12 cellular contexts compared by ENCODE assay signal in genomic region chr2:20634430-20635095, GRCh38. TPM values are rescaled to one million over a fixed set of nuclear protein-coding genes. Genes with fewer than 3 reads are reported as not detected.
DNase-seq lines count a peak whose midpoint lies in the region; ATAC-seq and TF ChIP-seq lines count a peak whose summit lies in the region.
"Had no signal": no experiment of that assay in that cellular context is flagged by ENCODE, and none has a peak within 500 bp of the region (broad histone marks: within the 10 kb centered on the region; RNA-seq: fewer than 3 reads in every experiment).

No MANE protein-coding gene starts in this region.

- no peak for TF ChIP-seq CTCF in liver (IDR thresholded peaks at IDR 0.05; ENCODE audit: low read depth, low read length, missing input control)
- no peak for TF ChIP-seq CTCF in upper lobe of right lung (IDR thresholded peaks at IDR 0.05)

- peaks cover 5 to 36% (median 19%) of the 10 kb centered on the region in 4 donors for H3K4me1 ChIP-seq in liver (ENCODE audit: control insufficient read depth in 4 of 4, insufficient read depth in 4 of 4, low read length in 3 of 4)
- H3K4me1 ChIP-seq in upper lobe of right lung: peaks cover 24% of the 10 kb centered on the region

- H3K4me3 ChIP-seq in liver (ENCODE audit: low read depth in 1 of 3, low read length in 3 of 3) (no peak overlapping the region), upper lobe of right lung (no peak overlapping the region)

- H3K27ac ChIP-seq in caudate nucleus (ENCODE audit: low read depth, low read length) (peak overlapping the region; percentile 88), liver (ENCODE audit: low read depth in 1 of 2, low read length in 2 of 2) (peak overlapping the region; percentile 9 to 55), upper lobe of right lung (peak overlapping the region; percentile 70)

- TF ChIP-seq RAD21 in liver (IDR thresholded peaks at IDR 0.05): no peak

- H3K9me3 ChIP-seq in liver (ENCODE audit: control insufficient read depth in 4 of 4, low read length in 3 of 4) (no peaks in the 10 kb centered on the region), upper lobe of right lung (no peaks in the 10 kb centered on the region)

- H3K36me3 ChIP-seq in liver (ENCODE audit: control insufficient read depth in 4 of 4, insufficient read depth in 3 of 4, low read depth in 1 of 4, low read length in 3 of 4): no peaks in the 10 kb centered on the region
- H3K36me3 ChIP-seq in upper lobe of right lung: peaks cover 17% of the 10 kb centered on the region

- WGBS in liver: 79% methylated on average over 10 of the region's 10 CpGs

- peak; percentile 1 for ATAC-seq in upper lobe of right lung
- no peak for ATAC-seq in HG03025 (IDR thresholded peaks at IDR 0.05; ENCODE audit: low FRiP score, unreplicated experiment)
- ATAC-seq in HG03378 (IDR thresholded peaks at IDR 0.05; ENCODE audit: unreplicated experiment): no peak

- H3K9ac ChIP-seq in liver (ENCODE audit: low read depth in 1 of 2, low read length in 2 of 2): peak overlapping the region in 1 of 2 donors; percentile 42

- intact Hi-C loops in upper lobe of right lung (cut with DNase I): loop anchor here (10.0 kb wide), 1 partner anchor 190 kb away; the partner anchor contains the start of gene RHOB

- H3K27me3 ChIP-seq in liver (ENCODE audit: control insufficient read depth in 4 of 4, insufficient read depth in 4 of 4, low read length in 3 of 4) (no peaks in the 10 kb centered on the region), upper lobe of right lung (no peaks in the 10 kb centered on the region)

- DNase-seq in NCI-H1417 (lab: John Stamatoyannopoulos, UW): peak in 2 of 3 experiments; percentile 23 to 34
- DNase-seq in NCI-H1417 treated with DMSO at 0.1 percent for 48 hours (lab: John Stamatoyannopoulos, UW): no peak
- no peak for DNase-seq in caudate nucleus (lab: John Stamatoyannopoulos, UW)
- no peak for DNase-seq in upper lobe of right lung
- no peak for DNase-seq in midbrain (lab: John Stamatoyannopoulos, UW)
- DNase-seq: 8988T; NCI-H1048; stimulated activated CD4-positive, alpha-beta T cell treated with anti-CD3 and anti-CD28 coated beads, Interleukin-4, amount 100 ng/mL, for 4 hours; T1000 had no signal

TF ChIP-seq in liver, 16 proteins besides CTCF, POLR2A, EP300 and RAD21:
- no peak for TF ChIP-seq FOXA1 (IDR thresholded peaks at IDR 0.05)
- TF ChIP-seq ATF3 (IDR thresholded peaks at IDR 0.05): no peak
- TF ChIP-seq YY1 (IDR thresholded peaks at IDR 0.05): no peak
- TF ChIP-seq FOXA2 (IDR thresholded peaks at IDR 0.05): no peak
- no peak for TF ChIP-seq SP1 (IDR thresholded peaks at IDR 0.05)
- no peak for TF ChIP-seq HNF4A (conservative IDR thresholded peaks at IDR 0.05)
- no peak for TF ChIP-seq GABPA (IDR thresholded peaks at IDR 0.05 in 1 of 2, conservative IDR thresholded peaks at IDR 0.05 in 1 of 2)
- no peak for TF ChIP-seq MAX (IDR thresholded peaks at IDR 0.05)
- no peak for TF ChIP-seq JUND (IDR thresholded peaks at IDR 0.05)
- TF ChIP-seq ZBTB33 (IDR thresholded peaks at IDR 0.05): no peak
- no peak for TF ChIP-seq EGR1 (IDR thresholded peaks at IDR 0.05; ENCODE audit: low read depth in 2 of 2)
- no peak for TF ChIP-seq REST (IDR thresholded peaks at IDR 0.05)
- no peak for TF ChIP-seq RXRA (IDR thresholded peaks at IDR 0.05)
- TF ChIP-seq NR2F2 (IDR thresholded peaks at IDR 0.05): no peak
- no peak for TF ChIP-seq HNF4G (IDR thresholded peaks at IDR 0.05)
- no peak for TF ChIP-seq TAF1 (conservative IDR thresholded peaks at IDR 0.05)

RNA-seq across cellular contexts. Expression of gene HS1BP3, which starts 16.3 kb away (rescaled TPM):
- total RNA-seq in liver (10 to 100 TPM in 1 of 2 donors, 1 to 10 TPM in 1; 7.7 to 14.1 TPM), upper lobe of right lung (35.8 TPM)
- polyA plus RNA-seq in liver: 10 to 100 TPM in 1 of 2 donors, 1 to 10 TPM in 1; 7.8 to 15.4 TPM

RNA-seq across cellular contexts. Expression of gene GDF7, which starts 32.4 kb away (rescaled TPM):
- total RNA-seq in liver (1 to 10 TPM; 5.0 to 7.2 TPM), upper lobe of right lung (0.72 TPM)
- 1 to 10 TPM in 1 of 2 donors, under 1 TPM in 1; 0.89 to 1.6 TPM for polyA plus RNA-seq in liver

Comparison
In these comparisons a context has a peak if more than half of its experiments do, and no peak if none do; other contexts are left out.
1. DNase-seq: peak in NCI-H1417 (2 of 3); none in NCI-H1417 treated with DMSO at 0.1 percent for 48 hours (single experiment), caudate nucleus (0 of 61), upper lobe of right lung (single experiment) and midbrain (single experiment).
2. H3K27ac ChIP-seq: peak in every context shown above with its lines; median percentile 88 in caudate nucleus; 70 in upper lobe of right lung; 32 in liver.